24 cellular contexts compared by ENCODE assay signal in genomic region chr1:240515505-240515904, GRCh38.
DNase-seq lines count a peak whose midpoint lies in the region; FAIRE-seq and TF ChIP-seq lines count a peak whose summit lies in the region.
"Had no signal": no experiment of that assay in that cellular context is flagged by ENCODE, and none has a peak within 500 bp of the region (broad histone marks: within the 10 kb centered on the region; RNA-seq: fewer than 3 reads in every experiment).

No MANE protein-coding gene starts in this region.

- no peak for TF ChIP-seq POLR2A in GM12891 (IDR thresholded peaks at IDR 0.05; ENCODE audit: low read depth, low read length)

- H3K4me3 ChIP-seq in astrocyte of the spinal cord (ENCODE audit: low read depth, low read length) = no peak overlapping the region
- H3K4me3 ChIP-seq: pancreas, sigmoid colon, SK-N-MC, upper lobe of right lung had no signal

- TF ChIP-seq CTCF in astrocyte of the spinal cord (IDR thresholded peaks at IDR 0.05; ENCODE audit: low read depth, low read length) = no peak
- no peak for TF ChIP-seq CTCF in GM13977 (IDR thresholded peaks at IDR 0.05; ENCODE audit: extremely low read depth, insufficient read depth, missing control alignments)

- in situ Hi-C loops in astrocyte of the spinal cord (cut with HindIII; ENCODE audit: low sequenced_read_pairs) (no loop called here), GM13977 (cut with MboI; ENCODE audit: low pct_unique_long_range_greater_than_20kb, low sequenced_read_pairs, unreplicated experiment) (no loop called here)

- FAIRE-seq in GM12891 (lab: Jason Lieb, UNC) = no peak
- FAIRE-seq: endothelial cell of umbilical vein, pancreas had no signal

- peak; percentile 2 for DNase-seq in NCI-H1105 treated with DMSO at 0.1 percent for 48 hours (lab: John Stamatoyannopoulos, UW)
- no peak for DNase-seq in NCI-H1105 (lab: John Stamatoyannopoulos, UW)
- DNase-seq in M059J (ENCODE audit: low read depth) = peak; percentile 74
- DNase-seq in astrocyte of the spinal cord (ENCODE audit: low read depth, low spot score) = peak; percentile 90
- DNase-seq in renal cortical epithelial cell (ENCODE audit: low read depth) = peak; percentile 72
- DNase-seq in DMS153 (lab: John Stamatoyannopoulos, UW) = no peak
- DNase-seq in GM13977 (ENCODE audit: low spot score) = no peak
- DNase-seq in GM12891 (ENCODE audit: insufficient read length, low spot score) = no peak
- DNase-seq: activated CD4-positive, alpha-beta T cell treated with anti-CD3 and anti-CD28 coated beads for 1 hour; activated CD8-positive, alpha-beta memory T cell treated with anti-CD3 and anti-CD28 coated beads for 24 hours; activated T-cell treated with anti-CD3 and anti-CD28 coated beads, Interleukin-2, amount 50 U/mL, for 72 hours; DMS 273 treated with DMSO at 0.1 percent for 48 hours; foreskin keratinocyte; KBM-7; left cardiac atrium; naive thymus-derived CD8-positive, alpha-beta T cell; NCI-H82; pancreas; sigmoid colon; stimulated activated CD4-positive, alpha-beta T cell treated with anti-CD3 and anti-CD28 coated beads, Interleukin-2, amount 100 ng/mL, for 24 hours; T-helper 9 cell; upper lobe of right lung had no signal

TF ChIP-seq in GM12891, 5 proteins besides CTCF, POLR2A, EP300 and RAD21:
- TF ChIP-seq PAX5 (IDR thresholded peaks at IDR 0.05; ENCODE audit: insufficient read depth, low read length, severe bottlenecking) = no peak
- no peak for TF ChIP-seq POU2F2 (IDR thresholded peaks at IDR 0.05; ENCODE audit: low read depth, low read length)
- no peak for TF ChIP-seq POLR2AphosphoS5 (IDR thresholded peaks at IDR 0.05; ENCODE audit: low read depth, low read length)
- TF ChIP-seq SPI1 (IDR thresholded peaks at IDR 0.05; ENCODE audit: low read depth, low read length) = no peak
- TF ChIP-seq TAF1 (IDR thresholded peaks at IDR 0.05; ENCODE audit: low read depth, low read length) = no peak

Comparison
In these comparisons a context has a peak if more than half of its experiments do, and no peak if none do; other contexts are left out.
1. DNase-seq: peak in NCI-H1105 treated with DMSO at 0.1 percent for 48 hours (single experiment), M059J (single experiment), astrocyte of the spinal cord (single experiment) and renal cortical epithelial cell (single experiment); none in NCI-H1105 (single experiment), DMS153 (single experiment), GM13977 (single experiment) and GM12891 (single experiment).